In the genomic region with DNA sequence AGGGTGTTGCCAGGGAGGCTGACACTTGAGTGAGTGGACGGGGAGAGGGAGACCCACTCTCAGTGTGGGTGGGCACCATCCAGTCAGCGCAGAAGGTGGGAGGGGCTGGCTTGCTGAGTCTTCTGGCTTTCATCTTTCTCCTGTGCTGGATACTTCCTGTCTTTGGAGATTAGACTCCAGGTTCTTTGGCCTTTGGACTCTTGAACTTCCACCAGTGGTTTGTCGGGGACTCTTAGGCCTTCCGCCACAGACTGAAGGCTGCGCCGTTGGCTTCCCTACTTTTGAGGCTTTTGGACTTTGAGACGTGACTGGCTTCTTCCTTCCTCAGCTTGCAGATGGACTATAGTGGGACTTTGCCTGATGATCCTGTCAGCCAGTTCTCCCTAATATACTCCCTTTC, we compare ENCODE assay signal across 30 cellular contexts. TPM values are rescaled to one million over a fixed set of nuclear protein-coding genes. Genes with fewer than 3 reads are reported as not detected.
DNase-seq lines count a peak whose midpoint lies in the region; ATAC-seq, FAIRE-seq and TF ChIP-seq lines count a peak whose summit lies in the region.
"Had no signal": no experiment of that assay in that cellular context is flagged by ENCODE, and none has a peak within 500 bp of the region (broad histone marks: within the 10 kb centered on the region; RNA-seq: fewer than 3 reads in every experiment).

No MANE protein-coding gene starts in this region.

- peaks cover 42% of the 10 kb centered on the region for H3K36me3 Mint-ChIP-seq in CD8-positive, alpha-beta T cell

- peaks cover 27% of the 10 kb centered on the region for H3K4me1 Mint-ChIP-seq in CD8-positive, alpha-beta T cell (ENCODE audit: low read depth)

- H3K9ac ChIP-seq in colonic mucosa (ENCODE audit: low read depth in 2 of 2, low read length in 2 of 2), result no peak overlapping the region

- intact Hi-C loops in colonic mucosa (cut with DNase I), result no loop called here
- intact Hi-C loops in CD8-positive, alpha-beta T cell (cut with DNase I, micrococcal nuclease), result loop anchor here (5.0 to 10.0 kb wide), 3 partner anchors 70 to 1230 kb away; a partner anchor contains a TSS

- FAIRE-seq in small intestine (lab: Jason Lieb, UNC), result no peak
- FAIRE-seq: K562 had no signal

- POLR2A ChIA-PET in HEK293 (lab: Yijun Ruan, JAX), result interaction anchor here (0.7 kb wide), 1 partner anchor 21 kb away, joined by 4 read pairs; no protein-coding TSS in a partner anchor
- POLR2A ChIA-PET in CD8-positive, alpha-beta T cell (lab: Charles Lee), result no interaction called here

- H3K4me1 ChIP-seq in HEK293 (ENCODE audit: control insufficient read depth, insufficient read depth, low read length) (peaks cover 10% of the 10 kb centered on the region), Peyer's patch (peaks cover 4 to 35% (median 7%) of the 10 kb centered on the region in 4 donors), colonic mucosa (peaks cover 6% of the 10 kb centered on the region), small intestine (ENCODE audit: control insufficient read depth in 2 of 2, insufficient read depth in 1 of 2, low read depth in 1 of 2, low read length in 1 of 2) (peaks cover 0 to 9% of the 10 kb centered on the region in 2 donors), foreskin keratinocyte (peaks cover 9% of the 10 kb centered on the region), BE2C (no peaks in the 10 kb centered on the region)
- peaks cover 15% of the 10 kb centered on the region for H3K4me1 ChIP-seq in CD8-positive, alpha-beta T cell (ENCODE audit: insufficient read depth, low read length)
- H3K4me1 ChIP-seq: SJCRH30 had no signal

- H3K9me3 Mint-ChIP-seq in CD8-positive, alpha-beta T cell, result no peaks in the 10 kb centered on the region

- no peaks in the 10 kb centered on the region for H3K27me3 Mint-ChIP-seq in CD8-positive, alpha-beta T cell (ENCODE audit: low read depth)

- H3K27me3 ChIP-seq in Peyer's patch (no peaks in the 10 kb centered on the region), colonic mucosa (no peaks in the 10 kb centered on the region), small intestine (ENCODE audit: control insufficient read depth in 2 of 2, insufficient read depth in 2 of 2, low read length in 2 of 2) (no peaks in the 10 kb centered on the region), foreskin keratinocyte (no peaks in the 10 kb centered on the region), BE2C (no peaks in the 10 kb centered on the region)
- H3K27me3 ChIP-seq in CD8-positive, alpha-beta T cell (ENCODE audit: insufficient read depth, low read length), result no peaks in the 10 kb centered on the region
- H3K27me3 ChIP-seq: SJCRH30 had no signal

- H3K36me3 ChIP-seq in HEK293 (ENCODE audit: control insufficient read depth in 2 of 2, insufficient read depth in 1 of 2, low read length in 2 of 2) (peaks cover 27% of the 10 kb centered on the region in 2 experiments; a peak in 2 of 3 replicates), Peyer's patch (peaks cover 0 to 25% (median 0%) of the 10 kb centered on the region in 3 donors), colonic mucosa (no peaks in the 10 kb centered on the region), small intestine (ENCODE audit: control insufficient read depth in 2 of 2, insufficient read depth in 2 of 2, low read length in 2 of 2) (peaks cover 0 to 1% of the 10 kb centered on the region in 2 donors), BE2C (peaks cover 3% of the 10 kb centered on the region; the same call in 1 of the 2 replicates)
- H3K36me3 ChIP-seq in CD8-positive, alpha-beta T cell (ENCODE audit: insufficient read depth, low read length), result peaks cover 4% of the 10 kb centered on the region

- no peak overlapping the region for H3K27ac ChIP-seq in HEK293 (ENCODE audit: extremely low read depth, low read depth, low read length)
- H3K27ac ChIP-seq in Peyer's patch, result peak overlapping the region in 3 of 4 donors; percentile 51 to 78 (median 74)
- H3K27ac ChIP-seq in colonic mucosa, result peak overlapping the region; percentile 35
- peak overlapping the region in 1 of 2 donors; percentile 17 for H3K27ac ChIP-seq in small intestine (ENCODE audit: low read depth in 1 of 2, low read length in 1 of 2)
- H3K27ac ChIP-seq in foreskin keratinocyte, result no peak overlapping the region
- no peak overlapping the region for H3K27ac ChIP-seq in CD8-positive, alpha-beta T cell (ENCODE audit: low read depth, low read length)
- H3K27ac ChIP-seq: C4-2B, SJCRH30 had no signal

- H3K27ac Mint-ChIP-seq in CD8-positive, alpha-beta T cell, result no peak overlapping the region

- peak in 1 of 2 donors; percentile 42 for TF ChIP-seq POLR2A in Peyer's patch (IDR thresholded peaks at IDR 0.05)

- 13 to 52% (median 48%) methylated on average over 7 of the region's 7 CpGs for WGBS in small intestine, 3 donors

- CTCF ChIA-PET in HEK293 (lab: Yijun Ruan, JAX), result interaction anchor here (1.6 kb wide), 1 partner anchor 16 kb away, joined by 3 read pairs; no protein-coding TSS in a partner anchor
- CTCF ChIA-PET in CD8-positive, alpha-beta T cell (lab: Charles Lee), result no interaction called here

- H3K9me3 ChIP-seq in HEK293 (ENCODE audit: control insufficient read depth, insufficient read depth, low read depth, low read length) (no peaks in the 10 kb centered on the region), Peyer's patch (no peaks in the 10 kb centered on the region), colonic mucosa (no peaks in the 10 kb centered on the region), small intestine (ENCODE audit: control insufficient read depth, low read depth) (no peaks in the 10 kb centered on the region), BE2C (no peaks in the 10 kb centered on the region)
- no peaks in the 10 kb centered on the region for H3K9me3 ChIP-seq in CD8-positive, alpha-beta T cell (ENCODE audit: low read length)
- H3K9me3 ChIP-seq: SJCRH30 had no signal

- no peak for TF ChIP-seq CTCF in HEK293 (tag by site-specific recombination; IDR thresholded peaks at IDR 0.05)
- no peak for TF ChIP-seq CTCF in Peyer's patch (IDR thresholded peaks at IDR 0.05)
- TF ChIP-seq CTCF in colonic mucosa (IDR thresholded peaks at IDR 0.05), result no peak
- no peak for TF ChIP-seq CTCF in foreskin keratinocyte (conservative IDR thresholded peaks at IDR 0.05)
- TF ChIP-seq CTCF in CD8-positive, alpha-beta T cell (IDR thresholded peaks at IDR 0.05), result no peak
- TF ChIP-seq CTCF in BE2C (IDR thresholded peaks at IDR 0.05; ENCODE audit: low read depth, low read length), result no peak

- H3K4me3 Mint-ChIP-seq in CD8-positive, alpha-beta T cell, result no peak overlapping the region

- no peak overlapping the region for H3K4me3 ChIP-seq in HEK293 (ENCODE audit: low read depth, low read length)
- H3K4me3 ChIP-seq in Peyer's patch, result peak overlapping the region in 1 of 4 donors; percentile 2
- H3K4me3 ChIP-seq in colonic mucosa, result no peak overlapping the region
- H3K4me3 ChIP-seq in small intestine (ENCODE audit: low read depth in 1 of 2, low read length in 2 of 2), result no peak overlapping the region
- no peak overlapping the region for H3K4me3 ChIP-seq in CD8-positive, alpha-beta T cell (ENCODE audit: low read depth, low read length)
- no peak overlapping the region for H3K4me3 ChIP-seq in BE2C (ENCODE audit: low read depth, low read length)
- H3K4me3 ChIP-seq: HAP-1, K562, SJCRH30 had no signal

- no peak for ATAC-seq in foreskin keratinocyte
- ATAC-seq in CD8-positive, alpha-beta T cell, result no peak
- ATAC-seq: K562, Right ventricle myocardium inferior, SK-N-SH treated with all-trans-retinoic acid at 6 μM for 48 hours had no signal

- DNase-seq in Peyer's patch, result peak in 2 of 3 donors; percentile 79 to 87
- peak; percentile 84 for DNase-seq in colonic mucosa
- DNase-seq in small intestine, result peak; percentile 100
- no peak for DNase-seq in foreskin keratinocyte
- DNase-seq in CD8-positive, alpha-beta T cell, result no peak
- no peak for DNase-seq in BE2C
- DNase-seq: DMS153, GOT3, Kasumi-1, NCI-H1092 treated with DMSO at 0.1 percent for 48 hours, NCI-H1436, NCI-H187, NCI-H2081 treated with DMSO at 0.1 percent for 48 hours, NCI-H2171, NCI-H345, NCI-H510A treated with DMSO at 0.1 percent for 48 hours, NCI-H748 treated with DMSO at 0.1 percent for 48 hours, SJCRH30 had no signal

RNA-seq across cellular contexts. Expression of a gene that starts 4.3 kb away (rescaled TPM):
- total RNA-seq in Peyer's patch (100 to 1,000 TPM; 154 to 481 (median 360) TPM), colonic mucosa (100 to 1,000 TPM in 1 of 2 donors, 10 to 100 TPM in 1; 80.2 to 154 TPM), foreskin keratinocyte (31.1 and 43.5 TPM in 2 replicates)
- polyA plus RNA-seq in small intestine (10 to 100 TPM; 51.6 to 92.8 (median 81.5) TPM), foreskin keratinocyte (34.1 and 41.2 TPM in 2 replicates)
- 100 to 1,000 TPM; 514 to 558 TPM for total RNA-seq in CD8-positive, alpha-beta T cell
- 163 TPM for polyA plus RNA-seq in BE2C (2012; ENCODE audit: insufficient read depth, insufficient read length, low read depth)

RNA-seq across cellular contexts. Expression of a gene that starts 18.8 kb away (rescaled TPM):
- total RNA-seq in Peyer's patch, result 10 to 100 TPM; 11.0 to 18.9 (median 15.8) TPM
- total RNA-seq in colonic mucosa, result 10 to 100 TPM; 18.2 to 24.6 TPM
- polyA plus RNA-seq in small intestine, result 10 to 100 TPM in 1 of 3 donors, 1 to 10 TPM in 2; 8.7 to 14.1 (median 9.2) TPM
- total RNA-seq in foreskin keratinocyte, result 4.8 and 5.0 TPM in 2 replicates
- 4.1 and 5.2 TPM in 2 replicates for polyA plus RNA-seq in foreskin keratinocyte
- total RNA-seq in CD8-positive, alpha-beta T cell, result 1 to 10 TPM; 2.3 to 2.7 TPM
- 6.1 TPM for polyA plus RNA-seq in BE2C (2012; ENCODE audit: insufficient read depth, insufficient read length, low read depth)

RNA-seq across cellular contexts. Expression of a gene that starts 28.4 kb away (rescaled TPM):
- total RNA-seq in Peyer's patch (100 to 1,000 TPM in 1 of 4 donors, 10 to 100 TPM in 3; 38.0 to 133 (median 94.1) TPM), colonic mucosa (100 to 1,000 TPM; 444 to 601 TPM), foreskin keratinocyte (27.1 and 32.1 TPM in 2 replicates)
- polyA plus RNA-seq in small intestine (100 to 1,000 TPM; 131 to 176 (median 151) TPM), foreskin keratinocyte (43.4 and 66.8 TPM in 2 replicates)
- total RNA-seq in CD8-positive, alpha-beta T cell, result not detected
- not detected for polyA plus RNA-seq in BE2C (2012; ENCODE audit: insufficient read depth, insufficient read length, low read depth)

RNA-seq across cellular contexts. Expression of a gene that starts 29.5 kb away (rescaled TPM):
- total RNA-seq in Peyer's patch, result under 1 TPM in 1 of 4 donors, not detected in 3; 0.35 TPM
- 1 to 10 TPM in 1 of 2 donors, under 1 TPM in 1; 0.47 to 2.4 TPM for total RNA-seq in colonic mucosa
- 1 to 10 TPM in 1 of 3 donors, not detected in 2; 1.5 TPM for polyA plus RNA-seq in small intestine
- not detected in 2 replicates for total RNA-seq in foreskin keratinocyte
- polyA plus RNA-seq in foreskin keratinocyte, result not detected in 2 replicates
- total RNA-seq in CD8-positive, alpha-beta T cell, result not detected
- 1.6 TPM for polyA plus RNA-seq in BE2C (2012; ENCODE audit: insufficient read depth, insufficient read length, low read depth)
- total RNA-seq: Daoy, HT1080, K562, M059J, RPMI7951, SJCRH30 had no signal

RNA-seq across cellular contexts. Expression of a gene that starts 57.9 kb away (rescaled TPM):
- total RNA-seq in Peyer's patch, result not detected
- total RNA-seq in colonic mucosa, result under 1 TPM in 1 of 2 donors, not detected in 1; 0.37 TPM
- polyA plus RNA-seq in small intestine, result under 1 TPM in 1 of 3 donors, not detected in 2; 0.33 TPM
- total RNA-seq in foreskin keratinocyte, result not detected in 2 replicates
- polyA plus RNA-seq in foreskin keratinocyte, result not detected in 2 replicates
- not detected for total RNA-seq in CD8-positive, alpha-beta T cell
- not detected for polyA plus RNA-seq in BE2C (2012; ENCODE audit: insufficient read depth, insufficient read length, low read depth)
- total RNA-seq: A673, Daoy, G401, HT1080, K562, M059J, Right ventricle myocardium inferior, RPMI7951, SJCRH30 had no signal
- polyA plus RNA-seq: K562 had no signal

Comparison
In these comparisons a context has a peak if more than half of its experiments do, and no peak if none do; other contexts are left out.
1. H3K27ac ChIP-seq: peak in Peyer's patch (3 of 4) and colonic mucosa (single experiment); none in HEK293 (single experiment), foreskin keratinocyte (single experiment) and CD8-positive, alpha-beta T cell (single experiment).
2. DNase-seq: peak in Peyer's patch (2 of 3), colonic mucosa (single experiment) and small intestine (single experiment); none in foreskin keratinocyte (0 of 2), CD8-positive, alpha-beta T cell (0 of 7) and BE2C (single experiment).
3. RNA of a gene that starts 28.4 kb away (total RNA-seq): 444 to 601 TPM in colonic mucosa, 38.0 to 133 TPM in Peyer's patch and 27.1 to 32.1 TPM in foreskin keratinocyte; not detected in CD8-positive, alpha-beta T cell; every median in the first group is over 10 times any median in the second.